In genomic region chr12:29519585-29520182, GRCh38 we compare ENCODE assay signal across 8 cellular contexts. TPM values are rescaled to one million over a fixed set of nuclear protein-coding genes. Genes with fewer than 3 reads are reported as not detected.
DNase-seq lines count a peak whose midpoint lies in the region; ATAC-seq and TF ChIP-seq lines count a peak whose summit lies in the region.

No MANE protein-coding gene starts in this region.

- POLR2A ChIA-PET in BJ (lab: Charles Lee), result no interaction called here

- H3K36me3 ChIP-seq in BJ (ENCODE audit: control insufficient read depth, insufficient read depth, low read length) (no peaks in the 10 kb centered on the region), adipocyte (ENCODE audit: control insufficient read depth, insufficient read depth, low read length, severe bottlenecking) (no peaks in the 10 kb centered on the region)

- no peaks in the 10 kb centered on the region for H3K9me3 ChIP-seq in adipocyte (ENCODE audit: control insufficient read depth, low read length)

- H3K27me3 ChIP-seq in BJ (ENCODE audit: control insufficient read depth, insufficient read depth, low read length) (no peaks in the 10 kb centered on the region), adipocyte (replicated peaks; ENCODE audit: control insufficient read depth, insufficient read depth, low read length) (no peaks in the 10 kb centered on the region)

- ATAC-seq in GM21717 (IDR thresholded peaks at IDR 0.05; ENCODE audit: unreplicated experiment), result no peak

- peaks cover 22% of the 10 kb centered on the region for H3K4me1 ChIP-seq in adipocyte (ENCODE audit: control insufficient read depth, insufficient read depth, low read length)

- H3K4me3 ChIP-seq in BJ (ENCODE audit: low read depth, low read length) (no peak overlapping the region), adipocyte (ENCODE audit: low read length) (no peak overlapping the region)

- intact Hi-C loops in posterior vena cava (cut with DNase I), result loop anchor here in 1 of 2 donors (10.0 kb wide), 1 partner anchor 1285 kb away; no protein-coding TSS in a partner anchor

- peak; percentile 46 for TF ChIP-seq CTCF in BJ (IDR thresholded peaks at IDR 0.05; ENCODE audit: insufficient read depth, low read depth, low read length)
- TF ChIP-seq CTCF in GM12873 (IDR thresholded peaks at IDR 0.05; ENCODE audit: insufficient read depth, low read depth, low read length, missing control alignments), result peak; percentile 44

- DNase-seq in BJ (ENCODE audit: low read depth) (no peak), NCI-H146 (lab: John Stamatoyannopoulos, UW) (peak; percentile 24), adipocyte (ENCODE audit: low read depth) (peak; percentile 80), iPS-NIHi11 (ENCODE audit: low spot score) (peak; percentile 35), posterior vena cava (ENCODE audit: low spot score) (no peak)
- DNase-seq in stimulated activated CD8-positive, alpha-beta memory T cell treated with anti-CD3 and anti-CD28 coated beads, Interleukin-4, amount 100 ng/mL, for 48 hours, result peak; percentile 36

- CTCF ChIA-PET in BJ (lab: Yijun Ruan, JAX), result interaction anchor here (0.6 to 3.1 kb wide), 18 partner anchors 8 to 1329 kb away, joined by 3 to 14 read pairs (median 3); partner anchors contain the start of gene OVCH1

- no peak overlapping the region for H3K9ac ChIP-seq in adipocyte (ENCODE audit: low read length)

RNA-seq across cellular contexts. Expression of gene OVCH1, which starts 22.2 kb away (rescaled TPM):
- polyA plus RNA-seq in BJ (2011; rRNA removed), result 0.05 and 0.06 TPM in 2 replicates
- 0.15 and 0.57 TPM in 2 replicates for polyA minus RNA-seq in BJ (2011; rRNA and poly(A)+ RNA removed)
- total RNA-seq in posterior vena cava, result 1 to 10 TPM in 1 of 2 donors, under 1 TPM in 1; 0.46 to 1.1 TPM

Comparison
In these comparisons a context has a peak if more than half of its experiments do, and no peak if none do; other contexts are left out.
1. DNase-seq: peak in NCI-H146 (single experiment), adipocyte (single experiment), iPS-NIHi11 (single experiment) and stimulated activated CD8-positive, alpha-beta memory T cell treated with anti-CD3 and anti-CD28 coated beads, Interleukin-4, amount 100 ng/mL, for 48 hours (single experiment); none in BJ (single experiment) and posterior vena cava (single experiment).